In the genomic region with DNA sequence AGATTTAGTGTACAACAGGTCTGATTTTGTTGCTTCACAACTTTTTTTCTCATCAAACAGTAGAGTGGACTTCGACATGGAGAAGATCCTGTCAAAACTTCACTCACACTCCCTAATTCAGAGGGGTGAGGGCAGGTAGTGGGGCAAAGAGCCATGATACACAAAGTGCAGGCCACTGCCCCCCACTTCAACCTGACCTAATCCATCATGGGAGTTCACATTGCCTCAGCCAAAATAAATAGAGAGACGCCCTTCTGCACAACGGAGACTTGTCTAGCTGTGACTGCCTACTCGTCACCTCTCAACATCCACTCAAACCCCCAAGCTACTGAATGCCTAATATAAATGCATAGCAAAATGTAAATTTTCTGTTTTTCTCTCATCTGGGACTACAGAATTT, we compare ENCODE assay signal across 29 cellular contexts.
"Had no signal": no experiment of that assay in that cellular context is flagged by ENCODE, and none has a peak within 500 bp of the region (broad histone marks: within the 10 kb centered on the region; RNA-seq: fewer than 3 reads in every experiment).

No MANE protein-coding gene starts in this region.

- H3K9me3 ChIP-seq: body of pancreas, colonic mucosa, esophagus squamous epithelium had no signal

- H3K27ac ChIP-seq: body of pancreas, colonic mucosa, epithelial cell of prostate, esophagus squamous epithelium, gastroesophageal sphincter, WERI-Rb-1 had no signal

- H3K4me1 ChIP-seq: body of pancreas, colonic mucosa, esophagus squamous epithelium, gastroesophageal sphincter had no signal

- DNase-seq: activated B cell treated with CpG ODN at 0.5 μM for 24 hours; activated CD4-positive, alpha-beta memory T cell treated with anti-CD3 and anti-CD28 coated beads, Interleukin-2, amount 10 ng/mL, durations not matched to agents 7 days and 5 days; activated CD4-positive, alpha-beta T cell treated with anti-CD3 and anti-CD28 coated beads for 48 hours; activated CD8-positive, alpha-beta memory T cell treated with anti-CD3 and anti-CD28 coated beads, Interleukin-2, amount 50 U/mL, for 48 hours; activated gamma-delta T cell; activated naive CD4-positive, alpha-beta T cell; activated naive CD4-positive, alpha-beta T cell treated with anti-CD3 and anti-CD28 coated beads, Interleukin-2, amount 50 U/mL, for 16 hours; activated T-cell treated with anti-CD3 and anti-CD28 coated beads for 4 hours; activated T-cell treated with anti-CD3 and anti-CD28 coated beads, Interleukin-2, amount 50 U/mL, for 24 hours; activated T-cell treated with anti-CD3 and anti-CD28 coated beads, Interleukin-2, amount 50 U/mL, for 72 hours; amniotic stem cell; anterior cingulate cortex; body of pancreas; caudate nucleus; colonic mucosa; effector CD8-positive, alpha-beta T cell; esophagus squamous epithelium; foreskin melanocyte; T-helper 1 cell; T-helper 17 cell; T1000; WERI-Rb-1 had no signal

- FAIRE-seq: endometrium, endothelial cell of umbilical vein had no signal

- H3K36me3 Mint-ChIP-seq: activated naive CD8-positive, alpha-beta T cell had no signal

- H3K4me1 Mint-ChIP-seq: activated B cell treated with CpG ODN at 0.5 μM for 24 hours; activated CD4-positive, alpha-beta memory T cell treated with anti-CD3 and anti-CD28 coated beads, Interleukin-2, amount 10 ng/mL, durations not matched to agents 7 days and 5 days; T-helper 17 cell had no signal

- H3K36me3 ChIP-seq: colonic mucosa, esophagus squamous epithelium, gastroesophageal sphincter, WERI-Rb-1 had no signal

- H3K4me3 ChIP-seq: body of pancreas, colonic mucosa, esophagus squamous epithelium, gastroesophageal sphincter had no signal

- ATAC-seq: activated CD4-positive, CD25-positive, alpha-beta regulatory T cell treated with anti-CD3 and anti-CD28 coated beads, Interleukin-2, amount 50 U/mL, for 24 hours; activated T-cell treated with anti-CD3 and anti-CD28 coated beads, Interleukin-2, amount 50 U/mL, for 72 hours; body of pancreas; gastroesophageal sphincter; T-helper 17 cell had no signal

- H3K4me3 Mint-ChIP-seq: activated B cell treated with CpG ODN at 0.5 μM for 24 hours; activated CD4-positive, alpha-beta memory T cell treated with anti-CD3 and anti-CD28 coated beads, Interleukin-2, amount 10 ng/mL, durations not matched to agents 7 days and 5 days; activated naive CD8-positive, alpha-beta T cell; activated T-cell treated with anti-CD3 and anti-CD28 coated beads, Interleukin-2, amount 50 U/mL, for 24 hours; activated T-cell treated with anti-CD3 and anti-CD28 coated beads, Interleukin-2, amount 50 U/mL, for 72 hours; T-helper 17 cell; T-helper 2 cell treated with Interferon-gamma antibody and Interleukin-4, amounts not matched to agents 5 μg/mL and 100 μg/mL, for 36 hours had no signal

- H3K27me3 ChIP-seq: body of pancreas, colonic mucosa had no signal

- H3K27ac Mint-ChIP-seq: activated B cell treated with CpG ODN at 0.5 μM for 24 hours; activated CD4-positive, alpha-beta memory T cell treated with anti-CD3 and anti-CD28 coated beads, Interleukin-2, amount 10 ng/mL, durations not matched to agents 7 days and 5 days; activated naive CD8-positive, alpha-beta T cell; activated T-cell treated with anti-CD3 and anti-CD28 coated beads, Interleukin-2, amount 50 U/mL, for 24 hours; activated T-cell treated with anti-CD3 and anti-CD28 coated beads, Interleukin-2, amount 50 U/mL, for 72 hours; T-helper 17 cell; T-helper 2 cell treated with Interferon-gamma antibody and Interleukin-4, amounts not matched to agents 5 μg/mL and 100 μg/mL, for 36 hours had no signal

- H3K9me3 Mint-ChIP-seq: activated CD4-positive, alpha-beta memory T cell treated with anti-CD3 and anti-CD28 coated beads, Interleukin-2, amount 10 ng/mL, durations not matched to agents 7 days and 5 days; T-helper 2 cell treated with Interferon-gamma antibody and Interleukin-4, amounts not matched to agents 5 μg/mL and 100 μg/mL, for 36 hours had no signal
